Comparison of ENCODE assay signal across 21 cellular contexts in genomic region chr10:85524001-85524400, GRCh38.
DNase-seq lines count a peak whose midpoint lies in the region; ATAC-seq and TF ChIP-seq lines count a peak whose summit lies in the region.
"Had no signal": no experiment of that assay in that cellular context is flagged by ENCODE, and none has a peak within 500 bp of the region (broad histone marks: within the 10 kb centered on the region; RNA-seq: fewer than 3 reads in every experiment).

No MANE protein-coding gene starts in this region.

- no peak overlapping the region for H2BK5ac ChIP-seq in mesenchymal stem cell (ENCODE audit: low read depth, low read length, poor library complexity, severe bottlenecking)

- 23% methylated on average over 3 of the region's 3 CpGs for WGBS in mesenchymal stem cell

- DNase-seq in HT1080 (ENCODE audit: low read depth): peak; percentile 17
- peak; percentile 3 for DNase-seq in choroid plexus epithelial cell (ENCODE audit: low read depth)
- DNase-seq in mesenchymal stem cell: peak; percentile 75
- DNase-seq in renal cortical epithelial cell (ENCODE audit: low read depth): peak; percentile 3
- DNase-seq in SK-N-DZ (ENCODE audit: low spot score): no peak
- no peak for DNase-seq in hepatic stellate cell (ENCODE audit: low spot score)
- DNase-seq: CD4-positive, CD25-positive, alpha-beta regulatory T cell; IMR-90; KG1; MM.1S; NCI-H1417; NCI-H1694; NCI-H2029 treated with DMSO at 0.1 percent for 48 hours; SHP77 had no signal

- H3K4me3 ChIP-seq in choroid plexus epithelial cell (ENCODE audit: low read depth, low read length) (no peak overlapping the region), mesenchymal stem cell (ENCODE audit: insufficient read depth in 1 of 2, low read depth in 1 of 2, low read length in 2 of 2) (no peak overlapping the region)
- H3K4me3 ChIP-seq: BLaER1, SK-N-MC had no signal

- H4K91ac ChIP-seq in mesenchymal stem cell (ENCODE audit: low read length): no peak overlapping the region

- no peak overlapping the region for H3K23ac ChIP-seq in mesenchymal stem cell (ENCODE audit: low read length in 2 of 2)

- no peak overlapping the region for H3K14ac ChIP-seq in mesenchymal stem cell (ENCODE audit: low read length in 2 of 2)

- H3K27ac ChIP-seq in mesenchymal stem cell (ENCODE audit: low read length, poor library complexity, severe bottlenecking): no peak overlapping the region
- H3K27ac ChIP-seq: BLaER1, RWPE1, SK-N-MC had no signal

- H3K27me3 ChIP-seq in mesenchymal stem cell (ENCODE audit: control insufficient read depth in 1 of 2, insufficient read depth in 1 of 2, low read length in 2 of 2): peaks cover 0 to 4% of the 10 kb centered on the region in 2 experiments
- H3K27me3 ChIP-seq: BLaER1 had no signal

- H3K79me1 ChIP-seq in mesenchymal stem cell (replicated peaks; ENCODE audit: low read length, poor library complexity, severe bottlenecking): no peaks in the 10 kb centered on the region

- no peak for TF ChIP-seq CTCF in choroid plexus epithelial cell (conservative IDR thresholded peaks at IDR 0.05; ENCODE audit: low read depth, low read length)

- peak overlapping the region; percentile 72 for H4K8ac ChIP-seq in mesenchymal stem cell (ENCODE audit: low read length)

- H2AFZ ChIP-seq in mesenchymal stem cell (ENCODE audit: low read depth, low read length): no peak overlapping the region

- H2AK5ac ChIP-seq in mesenchymal stem cell (ENCODE audit: low read length, severe bottlenecking): no peak overlapping the region

- H3K4ac ChIP-seq in mesenchymal stem cell (ENCODE audit: low read depth in 1 of 2, low read length in 2 of 2): peak overlapping the region in 1 of 2 experiments; percentile 16

- no peaks in the 10 kb centered on the region for H3K36me3 ChIP-seq in mesenchymal stem cell (ENCODE audit: control insufficient read depth in 1 of 2, insufficient read depth in 2 of 2, low read depth in 1 of 2, low read length in 2 of 2)
- H3K36me3 ChIP-seq: BLaER1 had no signal

- H3K18ac ChIP-seq in mesenchymal stem cell (ENCODE audit: low read depth in 1 of 2, low read length in 2 of 2): peak overlapping the region; percentile 3 to 91

- peaks cover 3% of the 10 kb centered on the region for H3K9me3 ChIP-seq in mesenchymal stem cell (ENCODE audit: control insufficient read depth, low read length)

- no peak overlapping the region for H3K4me2 ChIP-seq in mesenchymal stem cell (ENCODE audit: low read length, poor library complexity, severe bottlenecking)
- H3K4me2 ChIP-seq: BLaER1 had no signal

- H3K9ac ChIP-seq in mesenchymal stem cell (ENCODE audit: low read length): no peak overlapping the region
- H3K9ac ChIP-seq: BLaER1 had no signal

- ATAC-seq in GM21390 (IDR thresholded peaks at IDR 0.05; ENCODE audit: unreplicated experiment) (no peak), GM19395 (IDR thresholded peaks at IDR 0.05; ENCODE audit: unreplicated experiment) (no peak)
- ATAC-seq: HCT116, Panc1 had no signal

- no peak overlapping the region for H2BK120ac ChIP-seq in mesenchymal stem cell (ENCODE audit: low read depth, low read length)

- H2BK12ac ChIP-seq in mesenchymal stem cell (ENCODE audit: low read length in 2 of 2): no peak overlapping the region

- H2BK15ac ChIP-seq in mesenchymal stem cell (ENCODE audit: low read depth, poor library complexity, severe bottlenecking): no peak overlapping the region

- no peaks in the 10 kb centered on the region for H3K4me1 ChIP-seq in mesenchymal stem cell (ENCODE audit: control insufficient read depth, insufficient read depth, low read depth, low read length)

Comparison
In these comparisons a context has a peak if more than half of its experiments do, and no peak if none do; other contexts are left out.
1. DNase-seq: peak in HT1080 (single experiment), choroid plexus epithelial cell (single experiment), mesenchymal stem cell (single experiment) and renal cortical epithelial cell (single experiment); none in SK-N-DZ (single experiment) and hepatic stellate cell (single experiment).